Comparison of ENCODE assay signal across 19 cellular contexts in the genomic region with DNA sequence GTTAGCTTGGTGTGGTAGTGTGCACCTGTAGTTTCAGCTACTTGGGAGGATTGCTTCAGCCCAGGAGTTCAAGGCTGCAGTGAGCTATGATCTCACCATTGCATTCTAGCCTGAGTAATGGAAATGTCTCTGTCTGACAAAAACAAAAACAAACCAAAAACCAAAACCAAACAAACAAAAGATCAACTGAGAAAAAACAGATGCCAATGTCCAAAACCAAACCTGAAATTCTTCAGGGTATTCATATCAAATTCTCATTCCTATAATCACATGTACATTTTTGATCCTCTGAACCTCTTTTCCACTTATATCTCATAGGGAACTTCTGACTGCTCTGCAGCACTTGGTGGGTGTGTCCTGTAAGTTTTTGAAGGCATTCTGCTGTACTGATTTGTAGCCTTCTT.
DNase-seq lines count a peak whose midpoint lies in the region; ATAC-seq and TF ChIP-seq lines count a peak whose summit lies in the region.
"Had no signal": no experiment of that assay in that cellular context is flagged by ENCODE, and none has a peak within 500 bp of the region (broad histone marks: within the 10 kb centered on the region; RNA-seq: fewer than 3 reads in every experiment).

No MANE protein-coding gene starts in this region.

- TF ChIP-seq CTCF in mammary epithelial cell (conservative IDR thresholded peaks at IDR 0.05 in 1 of 2, IDR thresholded peaks at IDR 0.05 in 1 of 2; ENCODE audit: extremely low read depth in 1 of 2, insufficient read depth in 1 of 2, low read depth in 1 of 2, low read length in 2 of 2) = no peak
- no peak for TF ChIP-seq CTCF in natural killer cell (IDR thresholded peaks at IDR 0.05)

- in situ Hi-C loops in mammary epithelial cell (cut with MboI; ENCODE audit: low sequenced_read_pairs in 2 of 2) = no loop called here

- no peak overlapping the region for H3K9ac ChIP-seq in mammary epithelial cell (ENCODE audit: insufficient read depth, low read length)

- H3K79me2 ChIP-seq in mammary epithelial cell (ENCODE audit: insufficient read depth, low read length) = peaks cover 74% of the 10 kb centered on the region

- peaks cover 28% of the 10 kb centered on the region for H3K36me3 Mint-ChIP-seq in T-helper 1 cell treated with Interleukin-12 subunit alpha and Interleukin-12 subunit beta and Interleukin-4 antibody, amounts not matched to agents 30 μg/mL and 1 μg/mL, for 36 hours (ENCODE audit: low read depth)
- no peaks in the 10 kb centered on the region for H3K36me3 Mint-ChIP-seq in natural killer cell

- H3K27me3 Mint-ChIP-seq in T-helper 1 cell treated with Interleukin-12 subunit alpha and Interleukin-12 subunit beta and Interleukin-4 antibody, amounts not matched to agents 30 μg/mL and 1 μg/mL, for 36 hours (ENCODE audit: low read depth) = no peaks in the 10 kb centered on the region
- no peaks in the 10 kb centered on the region for H3K27me3 Mint-ChIP-seq in natural killer cell (ENCODE audit: low read depth in 2 of 2)
- H3K27me3 Mint-ChIP-seq: CD4-positive, CD25-positive, alpha-beta regulatory T cell; type B pancreatic cell had no signal

- ATAC-seq in natural killer cell (no peak), GM21737 (IDR thresholded peaks at IDR 0.05; ENCODE audit: unreplicated experiment) (no peak)
- ATAC-seq: left cardiac atrium, right cardiac atrium, SK-N-SH treated with all-trans-retinoic acid at 6 μM for 48 hours had no signal

- peaks cover 47% of the 10 kb centered on the region for H3K4me1 Mint-ChIP-seq in T-helper 1 cell treated with Interleukin-12 subunit alpha and Interleukin-12 subunit beta and Interleukin-4 antibody, amounts not matched to agents 30 μg/mL and 1 μg/mL, for 36 hours (ENCODE audit: low read depth)
- peaks cover 33 to 40% of the 10 kb centered on the region in 2 donors for H3K4me1 Mint-ChIP-seq in natural killer cell

- BruUV-seq in mammary epithelial cell (replicated peaks; lab: Mats Ljungman, UMichigan) = no TSS peak

- H4K20me1 ChIP-seq in mammary epithelial cell (ENCODE audit: insufficient read depth, low read length) = no peaks in the 10 kb centered on the region

- no peak overlapping the region for H3K4me2 ChIP-seq in mammary epithelial cell (ENCODE audit: insufficient read depth, low read depth, low read length)

- no peaks in the 10 kb centered on the region for H3K27me3 ChIP-seq in mammary epithelial cell (ENCODE audit: insufficient read depth, low read length)
- H3K27me3 ChIP-seq: adrenal gland, colonic mucosa had no signal

- H3K27ac Mint-ChIP-seq in T-helper 1 cell treated with Interleukin-12 subunit alpha and Interleukin-12 subunit beta and Interleukin-4 antibody, amounts not matched to agents 30 μg/mL and 1 μg/mL, for 36 hours = peak overlapping the region; percentile 75
- H3K27ac Mint-ChIP-seq in natural killer cell = peak overlapping the region; percentile 19 to 56
- H3K27ac Mint-ChIP-seq: CD4-positive, CD25-positive, alpha-beta regulatory T cell; type B pancreatic cell had no signal

- intact Hi-C loops in mammary epithelial cell (cut with micrococcal nuclease) (no loop called here), natural killer cell (cut with micrococcal nuclease) (no loop called here)

- H3K9me3 Mint-ChIP-seq in T-helper 1 cell treated with Interleukin-12 subunit alpha and Interleukin-12 subunit beta and Interleukin-4 antibody, amounts not matched to agents 30 μg/mL and 1 μg/mL, for 36 hours = no peaks in the 10 kb centered on the region
- H3K9me3 Mint-ChIP-seq in natural killer cell = no peaks in the 10 kb centered on the region
- H3K9me3 Mint-ChIP-seq: type B pancreatic cell had no signal

- H3K4me3 ChIP-seq in mammary epithelial cell (replicated peaks in 1 of 3; ENCODE audit: insufficient read depth in 1 of 3, low read depth in 2 of 3, low read length in 3 of 3) = no peak overlapping the region
- H3K4me3 ChIP-seq: adrenal gland, colonic mucosa had no signal

- H2AFZ ChIP-seq in mammary epithelial cell (ENCODE audit: low read depth, low read length) = no peak overlapping the region

- H3K4me3 Mint-ChIP-seq in T-helper 1 cell treated with Interleukin-12 subunit alpha and Interleukin-12 subunit beta and Interleukin-4 antibody, amounts not matched to agents 30 μg/mL and 1 μg/mL, for 36 hours = no peak overlapping the region
- no peak overlapping the region for H3K4me3 Mint-ChIP-seq in natural killer cell
- H3K4me3 Mint-ChIP-seq: CD4-positive, CD25-positive, alpha-beta regulatory T cell; type B pancreatic cell had no signal

- CTCF ChIA-PET in mammary epithelial cell (lab: Charles Lee; ENCODE audit: low non-redundant PET) = no interaction called here

- no peaks in the 10 kb centered on the region for H3K9me3 ChIP-seq in mammary epithelial cell (replicated peaks; ENCODE audit: insufficient read depth, low read length)
- H3K9me3 ChIP-seq: adrenal gland, colonic mucosa had no signal

- H3K4me1 ChIP-seq in mammary epithelial cell (ENCODE audit: insufficient read depth, low read length) = peaks cover 82% of the 10 kb centered on the region
- H3K4me1 ChIP-seq: colonic mucosa had no signal

- DNase-seq in T-helper 1 cell (no peak), LHCN-M2 (ENCODE audit: low read depth) (peak; percentile 77), mammary epithelial cell (no peak), natural killer cell (no peak), SK-N-DZ (ENCODE audit: low spot score) (no peak)
- DNase-seq in stimulated activated CD4-positive, alpha-beta T cell treated with anti-CD3 and anti-CD28 coated beads, Interleukin-2, amount 100 ng/mL, for 48 hours = no peak
- DNase-seq: 8988T; activated CD8-positive, alpha-beta memory T cell treated with anti-CD3 and anti-CD28 coated beads, Interleukin-2, amount 50 U/mL, for 4 hours; CD4-positive, CD25-positive, alpha-beta regulatory T cell; colonic mucosa; left cardiac atrium; right cardiac atrium; stimulated activated CD4-positive, alpha-beta T cell treated with anti-CD3 and anti-CD28 coated beads, Interleukin-4, amount 100 ng/mL, for 1 hour had no signal

- peak overlapping the region; percentile 23 for H3K27ac ChIP-seq in mammary epithelial cell (ENCODE audit: insufficient read depth, low read depth, low read length)
- H3K27ac ChIP-seq: colonic mucosa, VCaP had no signal

- H3K36me3 ChIP-seq in mammary epithelial cell (ENCODE audit: insufficient read depth, low read length) = peaks cover 6% of the 10 kb centered on the region
- H3K36me3 ChIP-seq: adrenal gland, colonic mucosa had no signal

- dilution Hi-C loops in mammary epithelial cell (cut with HindIII; ENCODE audit: low sequenced_read_pairs) = no loop called here
